In genomic region chr12:90897981-90898380, GRCh38 we compare ENCODE assay signal across 28 cellular contexts. TPM values are rescaled to one million over a fixed set of nuclear protein-coding genes. Genes with fewer than 3 reads are reported as not detected.
"Had no signal": no experiment of that assay in that cellular context is flagged by ENCODE, and none has a peak within 500 bp of the region (broad histone marks: within the 10 kb centered on the region; RNA-seq: fewer than 3 reads in every experiment).

No MANE protein-coding gene starts in this region.

- H2AFZ ChIP-seq: hepatocyte had no signal

- H3K9me3 ChIP-seq: left ventricle myocardium inferior, pancreas, prostate gland, spleen, suprapubic skin, thoracic aorta, tibial artery, upper lobe of right lung had no signal

- H3K4me1 ChIP-seq: left ventricle myocardium inferior, pancreas, prostate gland, spleen, suprapubic skin, upper lobe of right lung had no signal

- H3K36me3 ChIP-seq: left ventricle myocardium inferior, pancreas, prostate gland, spleen, suprapubic skin, thoracic aorta, tibial artery, upper lobe of right lung had no signal

- ATAC-seq: naive thymus-derived CD8-positive, alpha-beta T cell; pancreas; right cardiac atrium; sciatic nerve; stimulated activated effector memory CD8-positive, alpha-beta T cell treated with anti-CD3 and anti-CD28 coated beads, Interleukin-12 subunit alpha, Interleukin-12 subunit beta, amount 100 ng/mL, for 72 hours; upper lobe of right lung had no signal

- DNase-seq: islet precursor cell; left ventricle myocardium inferior; naive thymus-derived CD8-positive, alpha-beta T cell; nucleus accumbens; pancreas; posterior cingulate gyrus; retina; right cardiac atrium; small intestine; spleen; stimulated activated CD4-positive, alpha-beta T cell treated with anti-CD3 and anti-CD28 coated beads, Interleukin-4, amount 100 ng/mL, for 24 hours; stimulated activated naive CD4-positive, alpha-beta T cell; tibial artery; trophoblast cell; upper lobe of right lung had no signal

- H3K4me3 ChIP-seq: hepatocyte, left ventricle myocardium inferior, pancreas, prostate gland, spleen, suprapubic skin, thoracic aorta, tibial artery, upper lobe of right lung had no signal

- H3K4me2 ChIP-seq: hepatocyte had no signal

- H3K27me3 ChIP-seq: hepatocyte, pancreas, spleen, suprapubic skin, tibial artery, upper lobe of right lung had no signal

- H3K27ac ChIP-seq: hepatocyte, left ventricle myocardium inferior, pancreas, prostate gland, spleen, suprapubic skin, thoracic aorta, tibial artery, upper lobe of right lung had no signal

RNA-seq across cellular contexts. Expression of gene CCER1, which starts 57.0 kb away (rescaled TPM):
- total RNA-seq: hepatocyte; kidney epithelial cell; left ventricle myocardium inferior; lower leg skin; lung microvascular endothelial cell; mucosa of gallbladder; naive thymus-derived CD8-positive, alpha-beta T cell; neural crest cell; osteoblast; pancreas; right cardiac atrium; sciatic nerve; spleen; subcutaneous adipose tissue; suprapubic skin; thoracic aorta; upper lobe of right lung had no signal
- polyA plus RNA-seq: hepatocyte; naive thymus-derived CD8-positive, alpha-beta T cell; pancreas; right cardiac atrium; small intestine; spleen had no signal
